Comparison of ENCODE assay signal across 8 cellular contexts in the genomic region with DNA sequence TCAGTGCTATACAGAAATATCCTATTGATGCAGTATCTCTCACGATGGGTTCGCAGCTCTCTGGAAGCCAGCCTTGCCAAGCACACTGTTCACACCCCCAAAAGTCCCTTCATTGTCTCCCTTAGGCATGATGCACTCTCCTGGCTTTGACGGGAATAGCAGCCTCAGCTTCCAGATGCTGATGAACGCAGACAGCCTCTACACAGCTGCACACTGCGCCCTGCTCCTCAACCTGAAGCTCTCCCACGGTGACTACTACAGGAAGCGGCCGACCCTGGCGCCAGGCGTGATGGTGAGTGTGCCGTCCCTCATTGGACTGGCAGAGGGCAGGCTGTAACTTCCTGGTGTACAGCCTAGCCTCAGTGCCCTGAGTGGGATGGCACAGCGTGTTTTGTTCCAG.
DNase-seq lines count a peak whose midpoint lies in the region; ATAC-seq and TF ChIP-seq lines count a peak whose summit lies in the region.
"Had no signal": no experiment of that assay in that cellular context is flagged by ENCODE, and none has a peak within 500 bp of the region (broad histone marks: within the 10 kb centered on the region; RNA-seq: fewer than 3 reads in every experiment).

No MANE protein-coding gene starts in this region.

- H3K27me3 ChIP-seq in SK-N-SH (ENCODE audit: insufficient read depth) (no peaks in the 10 kb centered on the region), heart left ventricle (no peaks in the 10 kb centered on the region)

- intact Hi-C loops in heart left ventricle (cut with DNase I), result loop anchor here in 8 of 10 donors (2.0 to 10.0 kb wide), 3 partner anchors 161 to 486 kb away; no protein-coding TSS in a partner anchor

- no peak for TF ChIP-seq EP300 in SK-N-SH (IDR thresholded peaks at IDR 0.05; ENCODE audit: borderline replicate concordance in 1 of 2, low read depth in 1 of 2, low read length in 1 of 2)

- H3K27ac ChIP-seq in SK-N-SH (ENCODE audit: low read depth in 2 of 2, low read length in 1 of 2) (no peak overlapping the region), heart left ventricle (no peak overlapping the region)

- DNase-seq in HEK293T (ENCODE audit: extremely low spot score) (peak; percentile 52), SK-N-SH (no peak), heart left ventricle (peak in 2 of 5 donors; percentile 8 to 30), putamen (ENCODE audit: low spot score) (peak; percentile 75)
- DNase-seq: NCI-H1048 had no signal

- POLR2A ChIA-PET in HEK293T (lab: Yijun Ruan, JAX) (interaction anchor here (0.7 kb wide), 1 partner anchor 495 kb away, joined by 3 read pairs; no protein-coding TSS in a partner anchor), SK-N-SH (lab: Yijun Ruan, JAX) (no interaction called here)

- H3K4me3 ChIP-seq in SK-N-SH (ENCODE audit: low read depth in 2 of 2, low read length in 1 of 2) (no peak overlapping the region), heart left ventricle (no peak overlapping the region)

- no peaks in the 10 kb centered on the region for H3K9me2 ChIP-seq in SK-N-SH

- H3K9me3 ChIP-seq in SK-N-SH (no peaks in the 10 kb centered on the region), heart left ventricle (no peaks in the 10 kb centered on the region)

- H3K4me1 ChIP-seq in SK-N-SH (ENCODE audit: control insufficient read depth in 1 of 2, insufficient read depth in 2 of 2, low read depth in 1 of 2, low read length in 1 of 2), result no peaks in the 10 kb centered on the region
- H3K4me1 ChIP-seq in heart left ventricle, result no peaks in the 10 kb centered on the region

- WGBS in SK-N-SH (ENCODE audit: low lambda C conversion rate), result 16% methylated on average over 6 of the region's 12 CpGs
- 62 to 69% (median 66%) methylated on average over 12 of the region's 12 CpGs for WGBS in heart left ventricle, 4 donors

- no peaks in the 10 kb centered on the region for H3K36me3 ChIP-seq in SK-N-SH (replicated peaks in 1 of 2; ENCODE audit: control insufficient read depth in 1 of 2, insufficient read depth in 2 of 2, low read length in 1 of 2)
- H3K36me3 ChIP-seq in heart left ventricle, result no peaks in the 10 kb centered on the region

- H3F3A ChIP-seq in SK-N-SH (replicated peaks; ENCODE audit: insufficient read depth), result no peaks in the 10 kb centered on the region

- CTCF ChIA-PET in HEK293T (lab: Yijun Ruan, JAX), result interaction anchor here (1.3 to 1.6 kb wide), 2 partner anchors 9 to 11 kb away, joined by 4 read pairs; no protein-coding TSS in a partner anchor
- CTCF ChIA-PET in SK-N-SH (lab: Yijun Ruan, JAX), result interaction anchor here (1.7 kb wide), 1 partner anchor 11 kb away, joined by 4 read pairs; no protein-coding TSS in a partner anchor

- H3K4me2 ChIP-seq in SK-N-SH, result no peak overlapping the region

- no peaks in the 10 kb centered on the region for H3K79me2 ChIP-seq in SK-N-SH (ENCODE audit: insufficient read depth)

- ATAC-seq in heart left ventricle (peak in 3 of 4 donors; percentile 56 to 79 (median 72)), GM18498 (IDR thresholded peaks at IDR 0.05; ENCODE audit: unreplicated experiment) (no peak), GM21381 (IDR thresholded peaks at IDR 0.05; ENCODE audit: unreplicated experiment) (no peak), HG02870 (IDR thresholded peaks at IDR 0.05; ENCODE audit: unreplicated experiment) (no peak)

- TF ChIP-seq POLR2A in heart left ventricle (IDR thresholded peaks at IDR 0.05), result no peak

- H4K20me1 ChIP-seq in SK-N-SH (ENCODE audit: insufficient read depth), result no peaks in the 10 kb centered on the region

- TF ChIP-seq CTCF in SK-N-SH (IDR thresholded peaks at IDR 0.05) (0 out of 2 replicates have a peak, but pooled peaks have one; percentile 9), heart left ventricle (IDR thresholded peaks at IDR 0.05) (peak in 10 of 12 donors; percentile 13 to 53 (median 40))

- no peak overlapping the region for H3K9ac ChIP-seq in SK-N-SH

- H2AFZ ChIP-seq in SK-N-SH (ENCODE audit: low read depth), result no peak overlapping the region

- TF ChIP-seq RAD21 in SK-N-SH (IDR thresholded peaks at IDR 0.05; ENCODE audit: low read length), result no peak

TF ChIP-seq in HEK293T, 16 proteins besides CTCF, POLR2A, EP300 and RAD21:
- no peak for TF ChIP-seq FOXA1 (IDR thresholded peaks at IDR 0.05)
- TF ChIP-seq PKNOX1 (IDR thresholded peaks at IDR 0.05), result no peak
- TF ChIP-seq FOXM1 (IDR thresholded peaks at IDR 0.05; ENCODE audit: borderline replicate concordance), result no peak
- no peak for TF ChIP-seq TARDBP (IDR thresholded peaks at IDR 0.05)
- TF ChIP-seq HDGF (IDR thresholded peaks at IDR 0.05; ENCODE audit: borderline replicate concordance), result no peak
- no peak for TF ChIP-seq SP1 (IDR thresholded peaks at IDR 0.05)
- no peak for TF ChIP-seq BHLHE40 (IDR thresholded peaks at IDR 0.05; ENCODE audit: borderline replicate concordance)
- TF ChIP-seq SUZ12 (IDR thresholded peaks at IDR 0.05), result no peak
- TF ChIP-seq CTBP1 (IDR thresholded peaks at IDR 0.05; ENCODE audit: borderline replicate concordance), result no peak
- no peak for TF ChIP-seq L3MBTL2 (conservative IDR thresholded peaks at IDR 0.05)
- TF ChIP-seq ELF4 (IDR thresholded peaks at IDR 0.05), result no peak
- no peak for TF ChIP-seq NFRKB (IDR thresholded peaks at IDR 0.05)
- TF ChIP-seq ARNT (IDR thresholded peaks at IDR 0.05), result no peak
- no peak for TF ChIP-seq LEF1 (IDR thresholded peaks at IDR 0.05; ENCODE audit: borderline replicate concordance)
- TF ChIP-seq FOXK2 (IDR thresholded peaks at IDR 0.05), result no peak
- TF ChIP-seq ZNF384 (IDR thresholded peaks at IDR 0.05), result no peak
TF ChIP-seq in HEK293T: peak in this region for 0.

TF ChIP-seq in SK-N-SH, 30 proteins besides CTCF, POLR2A, EP300 and RAD21 (continues in another document):
- TF ChIP-seq, protein P1, sequence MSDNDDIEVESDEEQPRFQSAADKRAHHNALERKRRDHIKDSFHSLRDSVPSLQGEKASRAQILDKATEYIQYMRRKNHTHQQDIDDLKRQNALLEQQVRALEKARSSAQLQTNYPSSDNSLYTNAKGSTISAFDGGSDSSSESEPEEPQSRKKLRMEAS (IDR thresholded peaks at IDR 0.05; ENCODE audit: low read depth), result no peak
- TF ChIP-seq NFIC (IDR thresholded peaks at IDR 0.05; ENCODE audit: borderline replicate concordance), result no peak
- no peak for TF ChIP-seq EZH2phosphoT487 (IDR thresholded peaks at IDR 0.05; ENCODE audit: borderline replicate concordance, low read depth)
- TF ChIP-seq CHD2 (IDR thresholded peaks at IDR 0.05; ENCODE audit: low read length, partially characterized antibody), result no peak
- no peak for TF ChIP-seq GATA2 (CRISPR knock-in tag; IDR thresholded peaks at IDR 0.05)
- TF ChIP-seq TEAD4 (IDR thresholded peaks at IDR 0.05; ENCODE audit: borderline replicate concordance, insufficient read depth), result no peak
- TF ChIP-seq TCF12 (IDR thresholded peaks at IDR 0.05), result no peak
- TF ChIP-seq RCOR1 (IDR thresholded peaks at IDR 0.05; ENCODE audit: low read length), result no peak
- no peak for TF ChIP-seq MEF2A (IDR thresholded peaks at IDR 0.05; ENCODE audit: borderline replicate concordance, low read depth)
- TF ChIP-seq POLR2AphosphoS5 (IDR thresholded peaks at IDR 0.05; ENCODE audit: low read depth, low read length), result no peak
- no peak for TF ChIP-seq REST (IDR thresholded peaks at IDR 0.05; ENCODE audit: low read depth, low read length)
- TF ChIP-seq, protein P2, sequence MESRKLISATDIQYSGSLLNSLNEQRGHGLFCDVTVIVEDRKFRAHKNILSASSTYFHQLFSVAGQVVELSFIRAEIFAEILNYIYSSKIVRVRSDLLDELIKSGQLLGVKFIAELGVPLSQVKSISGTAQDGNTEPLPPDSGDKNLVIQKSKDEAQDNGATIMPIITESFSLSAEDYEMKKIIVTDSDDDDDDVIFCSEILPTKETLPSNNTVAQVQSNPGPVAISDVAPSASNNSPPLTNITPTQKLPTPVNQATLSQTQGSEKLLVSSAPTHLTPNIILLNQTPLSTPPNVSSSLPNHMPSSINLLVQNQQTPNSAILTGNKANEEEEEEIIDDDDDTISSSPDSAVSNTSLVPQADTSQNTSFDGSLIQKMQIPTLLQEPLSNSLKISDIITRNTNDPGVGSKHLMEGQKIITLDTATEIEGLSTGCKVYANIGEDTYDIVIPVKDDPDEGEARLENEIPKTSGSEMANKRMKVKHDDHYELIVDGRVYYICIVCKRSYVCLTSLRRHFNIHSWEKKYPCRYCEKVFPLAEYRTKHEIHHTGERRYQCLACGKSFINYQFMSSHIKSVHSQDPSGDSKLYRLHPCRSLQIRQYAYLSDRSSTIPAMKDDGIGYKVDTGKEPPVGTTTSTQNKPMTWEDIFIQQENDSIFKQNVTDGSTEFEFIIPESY (IDR thresholded peaks at IDR 0.05; ENCODE audit: borderline replicate concordance, low read depth), result no peak
- no peak for TF ChIP-seq SMC3 (IDR thresholded peaks at IDR 0.05; ENCODE audit: low read depth, low read length)
- no peak for TF ChIP-seq RXRA (IDR thresholded peaks at IDR 0.05; ENCODE audit: borderline replicate concordance, low read depth)
- no peak for TF ChIP-seq NRF1 (IDR thresholded peaks at IDR 0.05; ENCODE audit: low read depth, low read length)
- TF ChIP-seq TAF1 (IDR thresholded peaks at IDR 0.05; ENCODE audit: borderline replicate concordance, low read depth, low read length), result no peak

Comparison
In these comparisons a context has a peak if more than half of its experiments do, and no peak if none do; other contexts are left out.
1. ATAC-seq: peak in heart left ventricle (3 of 4); none in GM18498 (single experiment), GM21381 (single experiment) and HG02870 (single experiment).